ENCODE assay signal across 9 cellular contexts in the genomic region with DNA sequence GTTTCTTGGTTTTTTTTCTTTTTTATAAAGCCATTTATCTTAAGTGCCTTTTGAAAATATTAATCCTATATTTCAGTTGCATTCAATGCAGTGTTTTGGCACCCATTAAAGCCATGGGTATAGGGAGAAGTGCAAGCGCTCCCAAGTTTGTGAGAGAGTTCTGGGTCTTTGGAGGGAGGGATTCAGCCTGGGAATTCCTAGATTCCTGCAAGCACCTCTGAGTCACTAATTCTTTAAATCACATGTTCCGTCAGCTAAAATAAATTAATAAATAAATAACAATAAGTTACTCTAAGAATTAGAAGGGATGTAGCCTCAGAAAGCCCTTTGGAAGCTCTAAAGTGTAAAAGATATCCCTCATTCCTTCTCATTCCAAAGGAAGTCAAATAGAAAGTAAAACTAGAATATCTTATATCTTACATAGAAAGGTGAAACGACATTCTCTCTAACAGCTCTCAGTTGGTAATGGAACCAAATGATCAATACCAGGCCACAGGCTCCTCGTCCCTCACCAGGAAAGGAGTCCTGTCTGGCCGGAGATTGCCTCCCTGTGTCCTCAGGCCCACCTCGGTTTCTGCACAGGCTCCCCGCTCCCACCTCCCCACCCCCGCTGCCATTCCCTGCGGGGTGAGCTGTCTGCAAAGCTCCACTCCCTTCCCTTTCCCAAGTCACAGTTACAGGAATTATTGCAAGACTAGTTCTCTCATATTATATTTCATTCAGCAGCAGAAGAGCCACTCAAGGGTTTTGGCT.
DNase-seq lines count a peak whose midpoint lies in the region; ATAC-seq, FAIRE-seq and TF ChIP-seq lines count a peak whose summit lies in the region.
"Had no signal": no experiment of that assay in that cellular context is flagged by ENCODE, and none has a peak within 500 bp of the region (broad histone marks: within the 10 kb centered on the region; RNA-seq: fewer than 3 reads in every experiment).

No MANE protein-coding gene starts in this region.

- H3K27ac ChIP-seq in pancreas = peak overlapping the region in 3 of 4 donors; percentile 35 to 73 (median 61)

- FAIRE-seq in pancreas (lab: Jason Lieb, UNC) = no peak

- no peaks in the 10 kb centered on the region for H3K9me3 ChIP-seq in pancreas

- H3K4me3 ChIP-seq in AG09309 (ENCODE audit: control insufficient read depth, low read depth, low read length) = peak overlapping the region; percentile 39
- peak overlapping the region in 3 of 4 donors; percentile 7 to 41 (median 32) for H3K4me3 ChIP-seq in pancreas

- peaks cover 6 to 12% (median 11%) of the 10 kb centered on the region in 3 donors for H3K4me1 ChIP-seq in pancreas

- ATAC-seq in pancreas (peak; percentile 68 to 89 (median 85)), GM19328 (IDR thresholded peaks at IDR 0.05; ENCODE audit: unreplicated experiment) (no peak)

- peak; percentile 42 for DNase-seq in AG09309 (ENCODE audit: low read depth)
- peak; percentile 18 for DNase-seq in SW480 (ENCODE audit: low spot score)
- peak; percentile 63 for DNase-seq in glomerular visceral epithelial cell (ENCODE audit: extremely low spot score)
- DNase-seq in pancreas = peak in 5 of 6 donors; percentile 12 to 71 (median 27)
- DNase-seq in LoVo (ENCODE audit: low spot score) = no peak
- no peak for DNase-seq in NCI-H2171 (lab: John Stamatoyannopoulos, UW)
- DNase-seq in KBM-7 = no peak
- DNase-seq: activated CD4-positive, alpha-beta T cell treated with anti-CD3 and anti-CD28 coated beads, Interleukin-2, amount 10 ng/mL, durations not matched to agents 7 days and 5 days had no signal

- H3K36me3 ChIP-seq in pancreas = no peaks in the 10 kb centered on the region

- intact Hi-C loops in pancreas (cut with DNase I) = no loop called here

- no peaks in the 10 kb centered on the region for H3K27me3 ChIP-seq in pancreas

- WGBS in pancreas, 2 donors = 23 to 24% methylated on average over 9 of the region's 9 CpGs

- no peak for TF ChIP-seq CTCF in AG09309 (IDR thresholded peaks at IDR 0.05; ENCODE audit: control insufficient read depth, insufficient read depth, low read depth, low read length, missing control alignments)
- TF ChIP-seq CTCF in pancreas (IDR thresholded peaks at IDR 0.05) = no peak

- in situ Hi-C loops in KBM-7 (cut with MboI; ENCODE audit: low pct_unique_long_range_greater_than_20kb, low sequenced_read_pairs) = no loop called here

Comparison
In these comparisons a context has a peak if more than half of its experiments do, and no peak if none do; other contexts are left out.
1. DNase-seq: peak in AG09309 (single experiment), SW480 (single experiment), glomerular visceral epithelial cell (single experiment) and pancreas (5 of 6); none in LoVo (single experiment), NCI-H2171 (single experiment) and KBM-7 (single experiment).